1 cellular context compared by ENCODE assay signal in the genomic region with DNA sequence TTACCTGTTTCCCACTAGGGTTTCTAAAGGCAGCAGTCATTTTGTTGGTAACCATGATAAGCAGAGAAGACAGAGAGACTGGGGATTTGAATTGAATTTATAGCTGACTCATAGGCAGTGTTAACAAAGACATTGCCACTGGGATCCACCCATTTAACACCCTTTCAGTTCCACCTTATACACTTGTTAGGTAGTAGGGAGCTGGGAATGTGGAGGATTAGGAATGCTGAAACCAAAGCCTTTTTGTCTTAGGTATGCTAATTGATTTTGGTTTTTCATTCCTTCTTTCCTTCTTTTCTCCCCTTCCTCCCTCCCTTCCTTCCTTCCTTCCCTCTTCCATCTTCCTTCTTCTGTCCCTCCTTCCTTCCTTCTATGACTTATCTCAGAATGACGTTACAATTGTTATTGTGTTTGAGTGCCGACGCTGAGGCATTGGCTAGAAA.
TF ChIP-seq lines count a peak whose summit lies in the region.

No MANE protein-coding gene starts in this region.

TF ChIP-seq in K562, 482 proteins besides CTCF, POLR2A, EP300 and RAD21 (continued from another document and continues in another):
- TF ChIP-seq, protein P1, sequence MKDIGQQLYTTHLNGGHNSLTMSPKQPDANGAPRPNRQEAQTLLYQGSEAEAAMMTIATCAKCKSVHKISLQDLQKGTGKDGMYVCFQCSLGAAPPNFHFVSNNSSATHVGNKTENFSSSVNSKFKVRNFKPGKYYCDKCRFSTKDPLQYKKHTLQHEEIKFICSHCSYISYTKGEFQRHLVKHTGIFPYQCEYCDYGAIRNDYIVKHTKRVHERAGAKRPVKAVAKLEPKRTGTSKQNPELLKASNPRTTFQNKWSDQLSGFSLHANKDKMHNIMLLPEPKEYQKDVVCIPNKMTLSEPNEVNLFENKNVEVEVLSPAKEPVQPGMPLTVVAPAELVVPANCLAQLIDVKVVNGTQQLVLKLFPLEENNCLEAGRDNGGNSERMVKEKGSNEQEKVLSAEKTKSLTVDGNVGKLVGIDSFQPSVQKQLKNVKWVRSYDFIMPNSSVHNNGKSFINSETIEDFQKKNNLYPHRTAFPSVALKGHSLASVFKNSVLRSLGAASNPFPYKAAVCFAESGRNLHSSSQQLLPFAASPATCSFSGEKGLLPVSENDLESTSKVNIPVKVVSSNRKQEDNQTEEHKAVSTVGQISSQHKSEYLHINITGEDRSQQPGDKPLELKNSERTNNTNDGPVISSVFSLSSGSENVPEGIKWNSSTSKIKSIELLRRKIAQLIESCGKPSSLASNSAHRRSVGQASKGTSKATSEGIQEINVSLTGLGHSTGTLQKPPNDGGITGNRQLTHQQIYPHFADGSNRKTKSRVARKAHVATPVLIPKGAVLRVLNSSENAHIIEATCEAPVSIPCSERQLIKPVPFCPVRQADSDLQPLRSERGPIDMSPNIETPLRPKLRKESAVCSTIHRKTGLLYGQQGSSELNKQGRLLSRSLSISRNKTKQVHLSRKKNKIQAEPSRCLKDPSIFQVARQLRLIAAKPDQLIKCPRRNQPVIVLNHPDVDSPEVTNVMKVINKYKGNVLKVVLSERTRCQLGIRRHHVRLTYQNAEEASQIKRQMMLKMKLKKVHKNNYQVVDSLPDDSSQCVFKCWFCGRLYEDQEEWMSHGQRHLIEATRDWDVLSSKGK (CRISPR knock-in tag; IDR thresholded peaks at IDR 0.05), result no peak
- TF ChIP-seq XRCC4 (IDR thresholded peaks at IDR 0.05; ENCODE audit: extremely low read depth, insufficient read depth, insufficient read length) (no peak), ASH1L (IDR thresholded peaks at IDR 0.05; ENCODE audit: borderline replicate concordance, low read depth, partially characterized antibody) (no peak), HIVEP1 (CRISPR knock-in tag; IDR thresholded peaks at IDR 0.05) (no peak), HNRNPL (IDR thresholded peaks at IDR 0.05; ENCODE audit: low read depth, low read length) (no peak), TSC22D4 (tag; IDR thresholded peaks at IDR 0.05) (no peak), RBM22 (IDR thresholded peaks at IDR 0.05; ENCODE audit: low read depth, low read length, poor library complexity, severe bottlenecking) (no peak), BCL6 (CRISPR knock-in tag; IDR thresholded peaks at IDR 0.05) (no peak), RFX5 (IDR thresholded peaks at IDR 0.05; ENCODE audit: low read depth, low read length) (no peak), ZNF551 (CRISPR knock-in tag; IDR thresholded peaks at IDR 0.05) (no peak), MTA1 (IDR thresholded peaks at IDR 0.05; ENCODE audit: borderline replicate concordance) (peak; percentile 88; the same call in 1 of the 2 replicates), BRCA1 (IDR thresholded peaks at IDR 0.05) (no peak), BRCA1 (CRISPR knock-in tag; IDR thresholded peaks at IDR 0.05) (no peak), NFXL1 (CRISPR knock-in tag; IDR thresholded peaks at IDR 0.05) (no peak), PURB (CRISPR knock-in tag; IDR thresholded peaks at IDR 0.05; ENCODE audit: low read depth) (no peak), MEIS2 (IDR thresholded peaks at IDR 0.05; ENCODE audit: partially characterized antibody) (peak; percentile 9), MIER1 (IDR thresholded peaks at IDR 0.05; ENCODE audit: low read depth) (no peak), ZBTB8A (IDR thresholded peaks at IDR 0.05; ENCODE audit: partially characterized antibody) (no peak), ZNF592 (IDR thresholded peaks at IDR 0.05) (peak; percentile 63), KLF16 (IDR thresholded peaks at IDR 0.05) (no peak), SMARCA4 (IDR thresholded peaks at IDR 0.05) (peak; percentile 79), ARID4B (CRISPR knock-in tag; IDR thresholded peaks at IDR 0.05) (no peak), SLC30A9 (CRISPR knock-in tag; IDR thresholded peaks at IDR 0.05) (no peak), TBP (optimal IDR thresholded peaks at IDR 0.05; ENCODE audit: low read depth, low read length) (peak; percentile 30), ZNF354B (CRISPR knock-in tag; IDR thresholded peaks at IDR 0.05) (no peak), SPI1 (IDR thresholded peaks at IDR 0.05; ENCODE audit: borderline replicate concordance, low read depth, low read length) (no peak), ZNF311 (CRISPR knock-in tag; IDR thresholded peaks at IDR 0.05) (no peak), EHMT2 (IDR thresholded peaks at IDR 0.05) (peak; percentile 93), THRAP3 (IDR thresholded peaks at IDR 0.05; ENCODE audit: borderline replicate concordance) (no peak), E2F5 (CRISPR knock-in tag; IDR thresholded peaks at IDR 0.05) (no peak), PHF20 (IDR thresholded peaks at IDR 0.05; ENCODE audit: partially characterized antibody) (peak; percentile 52), USF2 (CRISPR knock-in tag; IDR thresholded peaks at IDR 0.05) (no peak), ZNF785 (CRISPR knock-in tag; IDR thresholded peaks at IDR 0.05) (no peak), JUNB (CRISPR knock-in tag; conservative IDR thresholded peaks at IDR 0.05) (no peak), RFX1 (IDR thresholded peaks at IDR 0.05) (no peak), HSF4 (CRISPR knock-in tag; IDR thresholded peaks at IDR 0.05; ENCODE audit: borderline replicate concordance) (no peak), POU5F1 (IDR thresholded peaks at IDR 0.05; ENCODE audit: borderline replicate concordance, low read depth, low read length, partially characterized antibody) (no peak), PML (IDR thresholded peaks at IDR 0.05; ENCODE audit: low read length) (no peak)
- TF ChIP-seq, protein P2, sequence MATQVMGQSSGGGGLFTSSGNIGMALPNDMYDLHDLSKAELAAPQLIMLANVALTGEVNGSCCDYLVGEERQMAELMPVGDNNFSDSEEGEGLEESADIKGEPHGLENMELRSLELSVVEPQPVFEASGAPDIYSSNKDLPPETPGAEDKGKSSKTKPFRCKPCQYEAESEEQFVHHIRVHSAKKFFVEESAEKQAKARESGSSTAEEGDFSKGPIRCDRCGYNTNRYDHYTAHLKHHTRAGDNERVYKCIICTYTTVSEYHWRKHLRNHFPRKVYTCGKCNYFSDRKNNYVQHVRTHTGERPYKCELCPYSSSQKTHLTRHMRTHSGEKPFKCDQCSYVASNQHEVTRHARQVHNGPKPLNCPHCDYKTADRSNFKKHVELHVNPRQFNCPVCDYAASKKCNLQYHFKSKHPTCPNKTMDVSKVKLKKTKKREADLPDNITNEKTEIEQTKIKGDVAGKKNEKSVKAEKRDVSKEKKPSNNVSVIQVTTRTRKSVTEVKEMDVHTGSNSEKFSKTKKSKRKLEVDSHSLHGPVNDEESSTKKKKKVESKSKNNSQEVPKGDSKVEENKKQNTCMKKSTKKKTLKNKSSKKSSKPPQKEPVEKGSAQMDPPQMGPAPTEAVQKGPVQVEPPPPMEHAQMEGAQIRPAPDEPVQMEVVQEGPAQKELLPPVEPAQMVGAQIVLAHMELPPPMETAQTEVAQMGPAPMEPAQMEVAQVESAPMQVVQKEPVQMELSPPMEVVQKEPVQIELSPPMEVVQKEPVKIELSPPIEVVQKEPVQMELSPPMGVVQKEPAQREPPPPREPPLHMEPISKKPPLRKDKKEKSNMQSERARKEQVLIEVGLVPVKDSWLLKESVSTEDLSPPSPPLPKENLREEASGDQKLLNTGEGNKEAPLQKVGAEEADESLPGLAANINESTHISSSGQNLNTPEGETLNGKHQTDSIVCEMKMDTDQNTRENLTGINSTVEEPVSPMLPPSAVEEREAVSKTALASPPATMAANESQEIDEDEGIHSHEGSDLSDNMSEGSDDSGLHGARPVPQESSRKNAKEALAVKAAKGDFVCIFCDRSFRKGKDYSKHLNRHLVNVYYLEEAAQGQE (CRISPR knock-in tag; IDR thresholded peaks at IDR 0.05; ENCODE audit: low read depth), result no peak
- TF ChIP-seq, protein P3, sequence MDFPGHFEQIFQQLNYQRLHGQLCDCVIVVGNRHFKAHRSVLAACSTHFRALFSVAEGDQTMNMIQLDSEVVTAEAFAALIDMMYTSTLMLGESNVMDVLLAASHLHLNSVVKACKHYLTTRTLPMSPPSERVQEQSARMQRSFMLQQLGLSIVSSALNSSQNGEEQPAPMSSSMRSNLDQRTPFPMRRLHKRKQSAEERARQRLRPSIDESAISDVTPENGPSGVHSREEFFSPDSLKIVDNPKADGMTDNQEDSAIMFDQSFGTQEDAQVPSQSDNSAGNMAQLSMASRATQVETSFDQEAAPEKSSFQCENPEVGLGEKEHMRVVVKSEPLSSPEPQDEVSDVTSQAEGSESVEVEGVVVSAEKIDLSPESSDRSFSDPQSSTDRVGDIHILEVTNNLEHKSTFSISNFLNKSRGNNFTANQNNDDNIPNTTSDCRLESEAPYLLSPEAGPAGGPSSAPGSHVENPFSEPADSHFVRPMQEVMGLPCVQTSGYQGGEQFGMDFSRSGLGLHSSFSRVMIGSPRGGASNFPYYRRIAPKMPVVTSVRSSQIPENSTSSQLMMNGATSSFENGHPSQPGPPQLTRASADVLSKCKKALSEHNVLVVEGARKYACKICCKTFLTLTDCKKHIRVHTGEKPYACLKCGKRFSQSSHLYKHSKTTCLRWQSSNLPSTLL (IDR thresholded peaks at IDR 0.05), result peak; percentile 43; the same call in 1 of the 2 replicates
